In the genomic region with DNA sequence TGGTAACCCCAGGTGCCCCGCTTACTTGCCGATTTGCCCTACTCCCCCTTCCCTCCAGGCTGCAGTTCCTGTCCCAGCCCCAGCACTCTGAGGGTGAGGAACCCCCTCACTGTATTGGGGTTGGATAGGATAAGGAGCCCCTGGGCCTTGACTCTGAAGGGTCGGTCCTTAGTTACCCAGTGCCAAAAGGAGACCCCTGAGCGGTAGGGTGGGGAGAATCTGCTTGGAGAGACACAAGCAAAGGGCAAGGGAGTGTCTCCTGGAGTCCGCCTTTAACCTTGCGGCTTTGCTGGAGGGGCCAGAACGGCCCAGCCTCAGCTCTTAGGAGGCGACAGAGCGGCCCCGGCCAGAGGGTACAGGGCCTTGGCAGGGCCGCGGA, we compare ENCODE assay signal across 33 cellular contexts. TPM values are rescaled to one million over a fixed set of nuclear protein-coding genes. Genes with fewer than 3 reads are reported as not detected.
"Had no signal": no experiment of that assay in that cellular context is flagged by ENCODE, and none has a peak within 500 bp of the region (broad histone marks: within the 10 kb centered on the region; RNA-seq: fewer than 3 reads in every experiment).

No MANE protein-coding gene starts in this region.

- H3K4me3 ChIP-seq: esophagus squamous epithelium, gastroesophageal sphincter had no signal

- H3K36me3 ChIP-seq: brain microvascular endothelial cell, gastroesophageal sphincter had no signal

- DNase-seq: activated CD4-positive, alpha-beta memory T cell treated with anti-CD3 and anti-CD28 coated beads for 36 hours; activated CD4-positive, alpha-beta T cell treated with anti-CD3 and anti-CD28 coated beads for 36 hours; activated CD4-positive, alpha-beta T cell treated with anti-CD3 and anti-CD28 coated beads, Interleukin-2, amount 10 ng/mL, durations not matched to agents 24 days and 14 days; activated CD4-positive, CD25-positive, alpha-beta regulatory T cell; activated CD4-positive, CD25-positive, alpha-beta regulatory T cell treated with anti-CD3 and anti-CD28 coated beads, Interleukin-2, amount 50 U/mL, for 72 hours; activated CD8-positive, alpha-beta memory T cell treated with anti-CD3 and anti-CD28 coated beads, Interleukin-2, amount 10 ng/mL, durations not matched to agents 7 days and 5 days; activated CD8-positive, alpha-beta memory T cell treated with anti-CD3 and anti-CD28 coated beads, Interleukin-2, amount 50 U/mL, for 4 hours; activated CD8-positive, alpha-beta T cell treated with anti-CD3 and anti-CD28 coated beads, Interleukin-2, amount 10 ng/mL, durations not matched to agents 7 days and 5 days; activated effector memory CD4-positive, alpha-beta T cell treated with anti-CD3 and anti-CD28 coated beads, Interleukin-2, amount 50 U/mL, for 16 hours; activated naive CD4-positive, alpha-beta T cell treated with anti-CD3 and anti-CD28 coated beads for 36 hours; activated naive CD8-positive, alpha-beta T cell treated with anti-CD3 and anti-CD28 coated beads, Interleukin-2, amount 10 ng/mL, durations not matched to agents 7 days and 5 days; activated T-cell treated with anti-CD3 and anti-CD28 coated beads, Interleukin-2, amount 50 U/mL, for 1 hour; activated T-cell treated with anti-CD3 and anti-CD28 coated beads, Interleukin-2, amount 50 U/mL, for 48 hours; anterior cingulate cortex; brain microvascular endothelial cell; cortex of kidney; dermis blood vessel endothelial cell; effector CD4-positive, alpha-beta T cell; effector memory CD8-positive, alpha-beta T cell; esophagus squamous epithelium; foreskin melanocyte; T-helper 2 cell had no signal

- H3K27ac Mint-ChIP-seq: activated CD4-positive, alpha-beta memory T cell treated with anti-CD3 and anti-CD28 coated beads for 36 hours; activated CD4-positive, alpha-beta T cell treated with anti-CD3 and anti-CD28 coated beads for 36 hours; activated CD4-positive, alpha-beta T cell treated with anti-CD3 and anti-CD28 coated beads, Interleukin-2, amount 10 ng/mL, durations not matched to agents 24 days and 14 days; activated CD8-positive, alpha-beta memory T cell treated with anti-CD3 and anti-CD28 coated beads, Interleukin-2, amount 10 ng/mL, durations not matched to agents 7 days and 5 days; activated CD8-positive, alpha-beta T cell treated with anti-CD3 and anti-CD28 coated beads, Interleukin-2, amount 10 ng/mL, durations not matched to agents 7 days and 5 days; activated naive CD4-positive, alpha-beta T cell treated with anti-CD3 and anti-CD28 coated beads for 36 hours; activated naive CD4-positive, alpha-beta T cell treated with anti-CD3 and anti-CD28 coated beads, Interleukin-2, amount 50 U/mL, for 72 hours; activated naive CD8-positive, alpha-beta T cell treated with anti-CD3 and anti-CD28 coated beads, Interleukin-2, amount 10 ng/mL, durations not matched to agents 7 days and 5 days; activated T-helper 1 cell treated with anti-CD3 and anti-CD28 coated beads, Interleukin-12 subunit alpha, Interleukin-12 subunit beta, Interleukin-2, Interleukin-4 antibody, amounts not matched to agents 30 ng/mL and 10 ng/mL and 1 ng/mL, durations not matched to agents 14 hours and 24 hours and 36 hours; activated T-helper 2 cell treated with anti-CD3 and anti-CD28 coated beads, Interferon-gamma antibody, Interleukin-2, Interleukin-4, amounts not matched to agents 10 μg/mL and 5 μg/mL and 100 μg/mL, durations not matched to agents 14 hours and 24 hours and 36 hours; effector memory CD8-positive, alpha-beta T cell had no signal

- H3K9me3 ChIP-seq: esophagus squamous epithelium, gastroesophageal sphincter had no signal

- H3K9me3 Mint-ChIP-seq: activated CD4-positive, alpha-beta memory T cell treated with anti-CD3 and anti-CD28 coated beads for 36 hours; activated CD4-positive, alpha-beta T cell treated with anti-CD3 and anti-CD28 coated beads, Interleukin-2, amount 10 ng/mL, durations not matched to agents 24 days and 14 days; activated naive CD4-positive, alpha-beta T cell treated with anti-CD3 and anti-CD28 coated beads for 36 hours; activated naive CD4-positive, alpha-beta T cell treated with anti-CD3 and anti-CD28 coated beads, Interleukin-2, amount 50 U/mL, for 72 hours; activated naive CD8-positive, alpha-beta T cell treated with anti-CD3 and anti-CD28 coated beads, Interleukin-2, amount 10 ng/mL, durations not matched to agents 7 days and 5 days; activated T-helper 1 cell treated with anti-CD3 and anti-CD28 coated beads, Interleukin-12 subunit alpha, Interleukin-12 subunit beta, Interleukin-2, Interleukin-4 antibody, amounts not matched to agents 30 ng/mL and 10 ng/mL and 1 ng/mL, durations not matched to agents 14 hours and 24 hours and 36 hours; activated T-helper 2 cell treated with anti-CD3 and anti-CD28 coated beads, Interferon-gamma antibody, Interleukin-2, Interleukin-4, amounts not matched to agents 10 μg/mL and 5 μg/mL and 100 μg/mL, durations not matched to agents 14 hours and 24 hours and 36 hours; effector memory CD8-positive, alpha-beta T cell had no signal

- H3K27ac ChIP-seq: brain microvascular endothelial cell, epithelial cell of prostate, esophagus squamous epithelium, gastroesophageal sphincter had no signal

- ATAC-seq: activated CD4-positive, alpha-beta T cell treated with anti-CD3 and anti-CD28 coated beads for 36 hours; activated CD8-positive, alpha-beta memory T cell treated with anti-CD3 and anti-CD28 coated beads, Interleukin-2, amount 10 ng/mL, durations not matched to agents 7 days and 5 days; activated CD8-positive, alpha-beta T cell treated with anti-CD3 and anti-CD28 coated beads, Interleukin-2, amount 10 ng/mL, durations not matched to agents 7 days and 5 days; activated naive CD4-positive, alpha-beta T cell treated with anti-CD3 and anti-CD28 coated beads, Interleukin-2, amount 50 U/mL, for 72 hours; effector memory CD8-positive, alpha-beta T cell; gastroesophageal sphincter had no signal

- H3K4me3 Mint-ChIP-seq: activated CD4-positive, alpha-beta memory T cell treated with anti-CD3 and anti-CD28 coated beads for 36 hours; activated CD4-positive, alpha-beta T cell treated with anti-CD3 and anti-CD28 coated beads for 36 hours; activated CD4-positive, alpha-beta T cell treated with anti-CD3 and anti-CD28 coated beads, Interleukin-2, amount 10 ng/mL, durations not matched to agents 24 days and 14 days; activated CD8-positive, alpha-beta memory T cell treated with anti-CD3 and anti-CD28 coated beads, Interleukin-2, amount 10 ng/mL, durations not matched to agents 7 days and 5 days; activated CD8-positive, alpha-beta T cell treated with anti-CD3 and anti-CD28 coated beads, Interleukin-2, amount 10 ng/mL, durations not matched to agents 7 days and 5 days; activated naive CD4-positive, alpha-beta T cell treated with anti-CD3 and anti-CD28 coated beads for 36 hours; activated naive CD8-positive, alpha-beta T cell treated with anti-CD3 and anti-CD28 coated beads, Interleukin-2, amount 10 ng/mL, durations not matched to agents 7 days and 5 days; activated T-helper 1 cell treated with anti-CD3 and anti-CD28 coated beads, Interleukin-12 subunit alpha, Interleukin-12 subunit beta, Interleukin-2, Interleukin-4 antibody, amounts not matched to agents 30 ng/mL and 10 ng/mL and 1 ng/mL, durations not matched to agents 14 hours and 24 hours and 36 hours; effector memory CD8-positive, alpha-beta T cell had no signal

- H3K4me1 Mint-ChIP-seq: activated CD4-positive, alpha-beta T cell treated with anti-CD3 and anti-CD28 coated beads for 36 hours; activated CD4-positive, alpha-beta T cell treated with anti-CD3 and anti-CD28 coated beads, Interleukin-2, amount 10 ng/mL, durations not matched to agents 24 days and 14 days; activated CD8-positive, alpha-beta memory T cell treated with anti-CD3 and anti-CD28 coated beads, Interleukin-2, amount 10 ng/mL, durations not matched to agents 7 days and 5 days; activated naive CD8-positive, alpha-beta T cell treated with anti-CD3 and anti-CD28 coated beads, Interleukin-2, amount 10 ng/mL, durations not matched to agents 7 days and 5 days had no signal

- H3K36me3 Mint-ChIP-seq: activated CD4-positive, alpha-beta memory T cell treated with anti-CD3 and anti-CD28 coated beads for 36 hours; activated CD8-positive, alpha-beta memory T cell treated with anti-CD3 and anti-CD28 coated beads, Interleukin-2, amount 10 ng/mL, durations not matched to agents 7 days and 5 days; activated naive CD4-positive, alpha-beta T cell treated with anti-CD3 and anti-CD28 coated beads, Interleukin-2, amount 50 U/mL, for 72 hours; activated naive CD8-positive, alpha-beta T cell treated with anti-CD3 and anti-CD28 coated beads, Interleukin-2, amount 10 ng/mL, durations not matched to agents 7 days and 5 days had no signal

RNA-seq across cellular contexts. Expression of gene CARD14, which starts 13.0 kb away (rescaled TPM):
- total RNA-seq: activated CD4-positive, alpha-beta memory T cell treated with anti-CD3 and anti-CD28 coated beads for 36 hours; activated CD4-positive, alpha-beta T cell treated with anti-CD3 and anti-CD28 coated beads for 36 hours; activated CD4-positive, alpha-beta T cell treated with anti-CD3 and anti-CD28 coated beads, Interleukin-2, amount 10 ng/mL, durations not matched to agents 24 days and 14 days; activated CD8-positive, alpha-beta memory T cell treated with anti-CD3 and anti-CD28 coated beads for 36 hours; activated CD8-positive, alpha-beta memory T cell treated with anti-CD3 and anti-CD28 coated beads, Interleukin-2, amount 10 ng/mL, durations not matched to agents 7 days and 5 days; activated CD8-positive, alpha-beta T cell treated with anti-CD3 and anti-CD28 coated beads, Interleukin-2, amount 10 ng/mL, durations not matched to agents 7 days and 5 days; activated naive CD4-positive, alpha-beta T cell treated with anti-CD3 and anti-CD28 coated beads for 36 hours; activated naive CD8-positive, alpha-beta T cell treated with anti-CD3 and anti-CD28 coated beads, Interleukin-2, amount 10 ng/mL, durations not matched to agents 7 days and 5 days; activated T-helper 1 cell treated with anti-CD3 and anti-CD28 coated beads, Interleukin-12 subunit alpha, Interleukin-12 subunit beta, Interleukin-2, Interleukin-4 antibody, amounts not matched to agents 30 ng/mL and 10 ng/mL and 1 ng/mL, durations not matched to agents 14 hours and 24 hours and 36 hours; activated T-helper 2 cell treated with anti-CD3 and anti-CD28 coated beads, Interferon-gamma antibody, Interleukin-2, Interleukin-4, amounts not matched to agents 10 μg/mL and 5 μg/mL and 100 μg/mL, durations not matched to agents 14 hours and 24 hours and 36 hours; astrocyte; cardiac septum; endothelial cell of umbilical vein; T-helper 1 cell treated with Interleukin-12 subunit alpha and Interleukin-12 subunit beta and Interleukin-4 antibody, amounts not matched to agents 30 ng/mL and 1 ng/mL, for 36 hours had no signal
- polyA plus RNA-seq: endothelial cell of umbilical vein, fibroblast of lung had no signal
